9 cellular contexts compared by ENCODE assay signal in genomic region chr10:61283489-61284221, GRCh38.
DNase-seq lines count a peak whose midpoint lies in the region; ATAC-seq, FAIRE-seq and TF ChIP-seq lines count a peak whose summit lies in the region.
"Had no signal": no experiment of that assay in that cellular context is flagged by ENCODE, and none has a peak within 500 bp of the region (broad histone marks: within the 10 kb centered on the region; RNA-seq: fewer than 3 reads in every experiment).

No MANE protein-coding gene starts in this region.

- TF ChIP-seq CTCF in adrenal gland (IDR thresholded peaks at IDR 0.05) (no peak), keratinocyte (optimal IDR thresholded peaks at IDR 0.05 in 1 of 3, IDR thresholded peaks at IDR 0.05 in 1 of 3, conservative IDR thresholded peaks at IDR 0.05 in 1 of 3; ENCODE audit: extremely low read depth in 1 of 3, insufficient read depth in 2 of 3, low read length in 3 of 3) (no peak), uterus (IDR thresholded peaks at IDR 0.05) (no peak)

- dilution Hi-C loops in keratinocyte (cut with MboI; ENCODE audit: extremely low pct_ligation_motif_present, low sequenced_read_pairs): no loop called here

- no peaks in the 10 kb centered on the region for H3K9me3 ChIP-seq in adrenal gland (replicated peaks in 1 of 3)
- no peaks in the 10 kb centered on the region for H3K9me3 ChIP-seq in keratinocyte (ENCODE audit: control insufficient read depth, low read depth, low read length)
- H3K9me3 ChIP-seq in uterus: no peaks in the 10 kb centered on the region

- H3K4me2 ChIP-seq in keratinocyte (ENCODE audit: control insufficient read depth, extremely low read depth, insufficient read depth, low read depth, low read length): peak overlapping the region; percentile 8

- 13 to 26% (median 21%) methylated on average over 2 of the region's 2 CpGs for WGBS in adrenal gland, 4 donors

- no peak for FAIRE-seq in keratinocyte (lab: Jason Lieb, UNC)

- no peak overlapping the region for H2AFZ ChIP-seq in keratinocyte (ENCODE audit: control insufficient read depth, low read length)

- no peaks in the 10 kb centered on the region for H3K9me1 ChIP-seq in keratinocyte (ENCODE audit: control insufficient read depth, extremely low read depth, insufficient read depth, low read length)

- no peaks in the 10 kb centered on the region for H3K9me3 Mint-ChIP-seq in activated naive CD8-positive, alpha-beta T cell (ENCODE audit: low read depth)
- H3K9me3 Mint-ChIP-seq in activated naive CD8-positive, alpha-beta T cell treated with anti-CD3 and anti-CD28 coated beads for 36 hours: peaks cover 2% of the 10 kb centered on the region

- TF ChIP-seq POLR2A in adrenal gland (IDR thresholded peaks at IDR 0.05) (no peak), uterus (IDR thresholded peaks at IDR 0.05) (no peak)

- ATAC-seq in GM19455 (IDR thresholded peaks at IDR 0.05; ENCODE audit: unreplicated experiment) (no peak), HG03196 (IDR thresholded peaks at IDR 0.05; ENCODE audit: unreplicated experiment) (no peak)

- H3K36me3 Mint-ChIP-seq in activated naive CD8-positive, alpha-beta T cell: no peaks in the 10 kb centered on the region
- no peaks in the 10 kb centered on the region for H3K36me3 Mint-ChIP-seq in activated naive CD8-positive, alpha-beta T cell treated with anti-CD3 and anti-CD28 coated beads for 36 hours

- H3K4me3 Mint-ChIP-seq in activated naive CD8-positive, alpha-beta T cell: peak overlapping the region; percentile 58
- no peak overlapping the region for H3K4me3 Mint-ChIP-seq in activated naive CD8-positive, alpha-beta T cell treated with anti-CD3 and anti-CD28 coated beads for 36 hours

- H3K27ac Mint-ChIP-seq in activated naive CD8-positive, alpha-beta T cell: no peak overlapping the region
- H3K27ac Mint-ChIP-seq in activated naive CD8-positive, alpha-beta T cell treated with anti-CD3 and anti-CD28 coated beads for 36 hours: no peak overlapping the region

- H4K20me1 ChIP-seq in keratinocyte (ENCODE audit: control insufficient read depth, extremely low read depth, insufficient read depth, low read length): no peaks in the 10 kb centered on the region

- H3K36me3 ChIP-seq in adrenal gland (replicated peaks in 1 of 2) (no peaks in the 10 kb centered on the region), keratinocyte (ENCODE audit: control insufficient read depth in 2 of 2, extremely low read depth in 1 of 2, insufficient read depth in 2 of 2, low read length in 2 of 2) (no peaks in the 10 kb centered on the region), uterus (no peaks in the 10 kb centered on the region)

- no peaks in the 10 kb centered on the region for H3K27me3 ChIP-seq in adrenal gland
- H3K27me3 ChIP-seq in keratinocyte (ENCODE audit: control insufficient read depth, extremely low read depth, insufficient read depth, low read length): no peaks in the 10 kb centered on the region
- H3K27me3 ChIP-seq in uterus: no peaks in the 10 kb centered on the region

- no peaks in the 10 kb centered on the region for H3K27me3 Mint-ChIP-seq in activated naive CD8-positive, alpha-beta T cell
- no peaks in the 10 kb centered on the region for H3K27me3 Mint-ChIP-seq in activated naive CD8-positive, alpha-beta T cell treated with anti-CD3 and anti-CD28 coated beads for 36 hours

- no peaks in the 10 kb centered on the region for H3K79me2 ChIP-seq in keratinocyte (ENCODE audit: control insufficient read depth, insufficient read depth, low read length)

- H3K27ac ChIP-seq in adrenal gland: peak overlapping the region in 4 of 5 donors; percentile 17 to 57 (median 40)
- no peak overlapping the region for H3K27ac ChIP-seq in keratinocyte (ENCODE audit: control insufficient read depth, insufficient read depth, low read length)
- peak overlapping the region; percentile 48 to 83 for H3K27ac ChIP-seq in uterus

- no peak for DNase-seq in activated naive CD8-positive, alpha-beta T cell treated with anti-CD3 and anti-CD28 coated beads for 36 hours
- DNase-seq in adrenal gland: peak in 3 of 7 donors; percentile 16 to 43 (median 35)
- DNase-seq in keratinocyte (ENCODE audit: low read depth, low spot score): no peak
- peak; percentile 25 to 49 for DNase-seq in uterus
- DNase-seq in AML-193 (lab: John Stamatoyannopoulos, UW): no peak
- DNase-seq: stimulated activated CD4-positive, alpha-beta T cell treated with anti-CD3 and anti-CD28 coated beads, Interleukin-2, amount 100 ng/mL, for 24 hours had no signal

- H3K4me1 Mint-ChIP-seq in activated naive CD8-positive, alpha-beta T cell (ENCODE audit: low read depth): peaks cover 20% of the 10 kb centered on the region
- peaks cover 17% of the 10 kb centered on the region for H3K4me1 Mint-ChIP-seq in activated naive CD8-positive, alpha-beta T cell treated with anti-CD3 and anti-CD28 coated beads for 36 hours

- H3K4me3 ChIP-seq in adrenal gland (peak overlapping the region in 1 of 4 donors; percentile 25), keratinocyte (ENCODE audit: control insufficient read depth in 2 of 3, extremely low read depth in 1 of 3, insufficient read depth in 2 of 3, low read depth in 1 of 3, low read length in 3 of 3) (no peak overlapping the region), uterus (no peak overlapping the region)

- intact Hi-C loops in adrenal gland (cut with DNase I): loop anchor here in 1 of 2 donors (5.0 to 10.0 kb wide), 2 partner anchors 141 to 319 kb away; no protein-coding TSS in a partner anchor
- intact Hi-C loops in uterus (cut with DNase I; ENCODE audit: low total_unique reads): no loop called here

- H3K9ac ChIP-seq in keratinocyte (ENCODE audit: control insufficient read depth, extremely low read depth, insufficient read depth, low read length): no peak overlapping the region

- H3K4me1 ChIP-seq in adrenal gland (replicated peaks in 1 of 2): peaks cover 5 to 8% of the 10 kb centered on the region in 2 donors
- no peaks in the 10 kb centered on the region for H3K4me1 ChIP-seq in keratinocyte (ENCODE audit: control insufficient read depth, extremely low read depth, insufficient read depth, low read length)
- no peaks in the 10 kb centered on the region for H3K4me1 ChIP-seq in uterus

Comparison
In these comparisons a context has a peak if more than half of its experiments do, and no peak if none do; other contexts are left out.
1. DNase-seq: peak in uterus (2 of 2); none in activated naive CD8-positive, alpha-beta T cell treated with anti-CD3 and anti-CD28 coated beads for 36 hours (single experiment), keratinocyte (single experiment) and AML-193 (0 of 2).